In the genomic region with DNA sequence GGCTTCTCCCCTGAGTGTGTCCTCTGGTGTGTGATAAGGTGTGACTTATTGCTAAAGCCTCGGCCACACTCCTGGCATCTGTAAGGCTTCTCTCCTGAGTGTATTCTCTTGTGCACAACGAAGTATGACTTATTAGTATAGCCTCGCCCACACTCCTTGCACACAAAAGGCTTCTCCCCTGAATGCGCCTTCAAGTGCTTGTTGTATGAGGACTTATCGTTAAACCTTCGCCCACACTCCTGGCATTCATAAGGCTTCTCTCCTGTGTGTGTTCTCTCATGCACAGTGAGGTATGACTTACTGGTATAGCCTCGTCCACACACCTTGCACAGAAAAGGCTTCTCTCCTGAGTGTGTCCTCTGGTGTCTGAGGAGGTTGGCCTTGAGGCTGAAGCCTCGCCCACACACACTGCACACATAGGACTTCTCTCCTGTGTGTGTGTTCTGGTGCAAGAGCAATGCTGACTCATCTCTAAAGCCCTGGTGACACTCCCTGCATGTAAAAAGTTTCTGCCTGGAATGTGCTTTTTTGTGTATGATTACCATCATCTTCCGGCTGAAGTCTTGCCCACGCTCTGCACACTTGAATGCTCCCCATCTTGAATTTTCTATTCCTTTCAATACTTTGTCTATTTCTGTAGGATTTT, we compare ENCODE assay signal across 11 cellular contexts. TPM values are rescaled to one million over a fixed set of nuclear protein-coding genes. Genes with fewer than 3 reads are reported as not detected.
DNase-seq lines count a peak whose midpoint lies in the region; ATAC-seq, FAIRE-seq and TF ChIP-seq lines count a peak whose summit lies in the region.
"Had no signal": no experiment of that assay in that cellular context is flagged by ENCODE, and none has a peak within 500 bp of the region (broad histone marks: within the 10 kb centered on the region; RNA-seq: fewer than 3 reads in every experiment).

No MANE protein-coding gene starts in this region.

- intact Hi-C loops in heart right ventricle (cut with DNase I): no loop called here

- H3K4me3 ChIP-seq in bronchial epithelial cell (ENCODE audit: low read depth, low read length) (no peak overlapping the region), retinal pigment epithelial cell (ENCODE audit: low read length) (no peak overlapping the region), heart right ventricle (no peak overlapping the region)
- H3K4me3 ChIP-seq: heart left ventricle had no signal

- no peaks in the 10 kb centered on the region for H3K9me3 ChIP-seq in heart right ventricle
- H3K9me3 ChIP-seq: heart left ventricle had no signal

- H3K4me1 ChIP-seq in heart right ventricle: no peaks in the 10 kb centered on the region
- H3K4me1 ChIP-seq: heart left ventricle had no signal

- H3K36me3 ChIP-seq in bronchial epithelial cell (ENCODE audit: control insufficient read depth, insufficient read depth, low read length) (peaks cover 18% of the 10 kb centered on the region), heart right ventricle (peaks cover 0 to 90% (median 50%) of the 10 kb centered on the region in 9 donors)

- peak; percentile 71 for ATAC-seq in GM18870 (IDR thresholded peaks at IDR 0.05; ENCODE audit: unreplicated experiment)
- peak; percentile 63 for ATAC-seq in HG03442 (IDR thresholded peaks at IDR 0.05; ENCODE audit: unreplicated experiment)
- no peak for ATAC-seq in heart right ventricle
- ATAC-seq in GM21619 (IDR thresholded peaks at IDR 0.05; ENCODE audit: unreplicated experiment): no peak
- no peak for ATAC-seq in GM18909 (IDR thresholded peaks at IDR 0.05; ENCODE audit: poor library complexity, unreplicated experiment)

- H3K27ac ChIP-seq in heart right ventricle: no peak overlapping the region
- H3K27ac ChIP-seq: heart left ventricle had no signal

- DNase-seq in bronchial epithelial cell (ENCODE audit: low read depth) (peak; percentile 79), retinal pigment epithelial cell (ENCODE audit: low read depth) (peak; percentile 14), heart right ventricle (no peak)
- DNase-seq: activated CD4-positive, alpha-beta T cell treated with anti-CD3 and anti-CD28 coated beads for 48 hours; heart left ventricle; NCI-H2029 treated with DMSO at 0.1 percent for 48 hours; SHP77 had no signal

- whole genome bisulfite sequencing in heart right ventricle, 2 donors: 95 to 97% methylated on average over 10 of the region's 10 CpGs

- H3K27me3 ChIP-seq in bronchial epithelial cell (ENCODE audit: control insufficient read depth, insufficient read depth, low read length): no peaks in the 10 kb centered on the region
- no peaks in the 10 kb centered on the region for H3K27me3 ChIP-seq in heart right ventricle
- H3K27me3 ChIP-seq: heart left ventricle had no signal

- peak; percentile 96 for FAIRE-seq in bronchial epithelial cell (lab: Jason Lieb, UNC)

- TF ChIP-seq CTCF in bronchial epithelial cell (IDR thresholded peaks at IDR 0.05; ENCODE audit: insufficient read depth, low read length, severe bottlenecking) (no peak), retinal pigment epithelial cell (conservative IDR thresholded peaks at IDR 0.05; ENCODE audit: low read depth, low read length) (no peak), heart right ventricle (IDR thresholded peaks at IDR 0.05) (no peak)

RNA-seq across cellular contexts. Expression of a gene that starts 20.4 kb away (rescaled TPM):
- total RNA-seq in bronchial epithelial cell: 18.2 and 18.4 TPM in 2 replicates
- total RNA-seq in heart right ventricle: 1 to 10 TPM; 5.9 to 8.6 (median 7.4) TPM
- 10 to 100 TPM in 1 of 2 donors, 1 to 10 TPM in 1; 5.4 to 17.1 TPM for polyA plus RNA-seq in heart right ventricle

RNA-seq across cellular contexts. Expression of a gene that starts 52.5 kb away (rescaled TPM):
- total RNA-seq in bronchial epithelial cell: 2.4 and 3.4 TPM in 2 replicates
- total RNA-seq in heart right ventricle: 1 to 10 TPM; 1.9 to 6.2 (median 3.0) TPM
- polyA plus RNA-seq in heart right ventricle: 1 to 10 TPM; 1.7 to 3.1 TPM

Comparison
In these comparisons a context has a peak if more than half of its experiments do, and no peak if none do; other contexts are left out.
1. ATAC-seq: peak in GM18870 (single experiment) and HG03442 (single experiment); none in heart right ventricle (0 of 8), GM21619 (single experiment) and GM18909 (single experiment).
2. DNase-seq: peak in bronchial epithelial cell (single experiment) and retinal pigment epithelial cell (single experiment); none in heart right ventricle (0 of 2).